24 cellular contexts compared by ENCODE assay signal in genomic region chr5:169550227-169550626, GRCh38.
"Had no signal": no experiment of that assay in that cellular context is flagged by ENCODE, and none has a peak within 500 bp of the region (broad histone marks: within the 10 kb centered on the region; RNA-seq: fewer than 3 reads in every experiment).

No MANE protein-coding gene starts in this region.

- H3K27ac ChIP-seq: left ventricle myocardium inferior, ovary, right atrium auricular region, skin epidermis, stomach, testis, thyroid gland, transverse colon, upper lobe of left lung, vagina had no signal

- H3K36me3 Mint-ChIP-seq: mesothelial cell of epicardium; naive B cell; natural killer cell; stimulated activated naive B cell treated with anti-CD40 and anti-IgM and Interleukin-4, amounts not matched to agents 10 μg/mL and 1 μg/mL and 100 μg/mL, for 72 hours had no signal

- H3K27me3 ChIP-seq: ovary, right atrium auricular region, testis, thyroid gland, upper lobe of left lung, vagina had no signal

- DNase-seq: islet precursor cell; left ventricle myocardium inferior; mesendoderm; naive B cell; natural killer cell; ovary; stimulated activated CD4-positive, alpha-beta T cell treated with anti-CD3 and anti-CD28 coated beads, Interleukin-12 subunit alpha, Interleukin-12 subunit beta, amount 100 ng/mL, for 4 hours; stimulated activated CD4-positive, alpha-beta T cell treated with anti-CD3 and anti-CD28 coated beads, Interleukin-15, amount 100 ng/mL, for 24 hours; stimulated activated CD4-positive, alpha-beta T cell treated with anti-CD3 and anti-CD28 coated beads, Interleukin-2, amount 100 ng/mL, for 24 hours; stimulated activated CD4-positive, alpha-beta T cell treated with anti-CD3 and anti-CD28 coated beads, Interleukin-4, amount 100 ng/mL, for 1 hour; stimulated activated naive B cell treated with anti-CD40 and anti-IgM and Interleukin-4, amounts not matched to agents 10 μg/mL and 1 μg/mL and 100 μg/mL, for 72 hours; stimulated activated naive CD8-positive, alpha-beta T cell treated with anti-CD3 and anti-CD28 coated beads, Interleukin-15, Interleukin-2, amounts not matched to agents 100 U/mL and 50 U/mL, for 24 hours; stomach; testis; thyroid gland; transverse colon; upper lobe of left lung had no signal

- H3K27me3 Mint-ChIP-seq: progenitor cell of endocrine pancreas had no signal

- H3K9me3 ChIP-seq: ovary, right atrium auricular region, stomach, testis, thyroid gland, transverse colon, upper lobe of left lung, vagina had no signal

- H3K36me3 ChIP-seq: left ventricle myocardium inferior, ovary, right atrium auricular region, stomach, thyroid gland, transverse colon, upper lobe of left lung, vagina had no signal

- H3K4me1 ChIP-seq: left ventricle myocardium inferior, right atrium auricular region, stomach, testis, transverse colon, upper lobe of left lung, vagina had no signal

- H3K4me1 Mint-ChIP-seq: naive B cell; natural killer cell; stimulated activated naive B cell treated with anti-CD40 and anti-IgM and Interleukin-4, amounts not matched to agents 10 μg/mL and 1 μg/mL and 100 μg/mL, for 72 hours had no signal

- H3K4me3 Mint-ChIP-seq: mesothelial cell of epicardium; naive B cell; natural killer cell; stimulated activated naive B cell treated with anti-CD40 and anti-IgM and Interleukin-4, amounts not matched to agents 10 μg/mL and 1 μg/mL and 100 μg/mL, for 72 hours had no signal

- ATAC-seq: natural killer cell; sciatic nerve; stimulated activated naive B cell treated with anti-CD40 and anti-IgM and Interleukin-4, amounts not matched to agents 10 μg/mL and 1 μg/mL and 100 μg/mL, for 72 hours; stimulated activated naive CD8-positive, alpha-beta T cell treated with anti-CD3 and anti-CD28 coated beads, Interleukin-15, Interleukin-2, amounts not matched to agents 100 U/mL and 50 U/mL, for 24 hours had no signal

- H3K4me3 ChIP-seq: left ventricle myocardium inferior, lung, ovary, right atrium auricular region, skin epidermis, stomach, testis, thyroid gland, transverse colon, upper lobe of left lung, vagina had no signal

- H3K27ac Mint-ChIP-seq: mesothelial cell of epicardium; naive B cell; natural killer cell; progenitor cell of endocrine pancreas; stimulated activated naive B cell treated with anti-CD40 and anti-IgM and Interleukin-4, amounts not matched to agents 10 μg/mL and 1 μg/mL and 100 μg/mL, for 72 hours had no signal
